ENCODE assay signal across 9 cellular contexts in the genomic region with DNA sequence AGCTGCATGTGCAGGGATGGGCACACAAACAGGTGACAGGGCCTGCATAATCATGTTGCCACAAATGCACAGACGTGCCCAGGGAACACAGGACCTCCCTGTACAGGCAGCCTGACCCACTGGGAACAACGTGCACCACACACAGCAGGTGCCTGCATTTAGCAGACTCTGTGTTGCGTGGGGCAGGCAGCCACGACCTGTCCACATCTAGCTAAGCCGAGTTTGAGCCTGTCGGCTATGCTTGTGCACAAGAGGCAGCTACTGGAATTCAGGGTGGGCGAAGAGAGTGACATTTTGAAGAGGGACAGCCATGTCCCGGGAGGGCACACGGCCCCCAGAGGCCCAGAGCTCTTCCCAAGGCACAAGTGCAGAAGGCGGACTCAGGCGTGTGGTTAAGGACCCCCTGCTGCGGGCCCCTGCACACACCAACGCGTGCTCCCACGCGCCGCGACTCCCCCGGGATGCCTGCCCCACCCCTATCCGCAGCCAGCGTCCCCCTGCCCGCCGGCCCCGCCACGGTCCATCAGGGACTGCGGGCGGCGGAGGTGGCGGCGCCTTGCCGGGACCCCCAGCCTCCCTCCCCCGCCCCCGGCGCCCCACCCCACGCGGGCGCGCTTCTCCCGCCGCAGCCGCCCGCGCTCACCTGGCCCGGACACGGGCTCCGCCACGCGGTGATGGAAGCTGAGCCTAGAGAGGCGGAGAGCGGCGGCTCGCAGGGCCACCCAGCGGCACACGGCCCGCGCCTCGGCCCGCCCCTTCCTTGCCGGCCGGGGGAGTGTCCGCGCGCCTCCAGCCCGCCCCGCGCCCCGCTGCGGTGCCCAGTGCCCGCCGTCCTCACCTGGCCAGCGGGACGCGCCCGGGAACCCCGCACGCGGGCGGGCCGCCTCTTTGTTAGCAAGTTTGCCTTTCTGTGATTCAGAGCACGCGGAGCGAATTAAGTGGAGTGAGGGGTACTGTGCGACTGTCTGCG.
DNase-seq lines count a peak whose midpoint lies in the region; ATAC-seq and TF ChIP-seq lines count a peak whose summit lies in the region.
"Had no signal": no experiment of that assay in that cellular context is flagged by ENCODE, and none has a peak within 500 bp of the region (broad histone marks: within the 10 kb centered on the region; RNA-seq: fewer than 3 reads in every experiment).

No MANE protein-coding gene starts in this region.

- peak; percentile 38 for DNase-seq in COR-L47 (lab: John Stamatoyannopoulos, UW)
- peak; percentile 21 for DNase-seq in NCI-H146 treated with DMSO at 0.1 percent for 48 hours (lab: John Stamatoyannopoulos, UW; ENCODE audit: unreplicated experiment)
- DNase-seq in neural crest cell (ENCODE audit: low read depth, low spot score) = no peak
- no peak for DNase-seq in stimulated activated CD8-positive, alpha-beta memory T cell treated with anti-CD3 and anti-CD28 coated beads, Interleukin-4, amount 100 ng/mL, for 48 hours
- DNase-seq in GF-D8 (lab: John Stamatoyannopoulos, UW) = no peak
- no peak for DNase-seq in activated effector memory CD4-positive, alpha-beta T cell treated with anti-CD3 and anti-CD28 coated beads, Interleukin-2, amount 50 U/mL, for 16 hours
- DNase-seq: naive B cell had no signal

- H3K36me3 Mint-ChIP-seq in neural crest cell (ENCODE audit: low read depth) = no peaks in the 10 kb centered on the region

- H3K27me3 Mint-ChIP-seq in neural crest cell (ENCODE audit: low read depth) = peaks cover 30% of the 10 kb centered on the region

- peak overlapping the region; percentile 71 for H3K4me3 Mint-ChIP-seq in neural crest cell

- ATAC-seq in esophagus mucosa = peak; percentile 84
- no peak for ATAC-seq in GM21390 (IDR thresholded peaks at IDR 0.05; ENCODE audit: unreplicated experiment)

- no peaks in the 10 kb centered on the region for H3K9me3 Mint-ChIP-seq in neural crest cell

- H3K4me1 Mint-ChIP-seq in neural crest cell = peaks cover 8% of the 10 kb centered on the region

- TF ChIP-seq CTCF in neural crest cell (conservative IDR thresholded peaks at IDR 0.05) = no peak

- H3K27ac Mint-ChIP-seq in neural crest cell (ENCODE audit: unreplicated experiment) = no peak overlapping the region

Comparison
In these comparisons a context has a peak if more than half of its experiments do, and no peak if none do; other contexts are left out.
1. DNase-seq: peak in COR-L47 (single experiment) and NCI-H146 treated with DMSO at 0.1 percent for 48 hours (single experiment); none in neural crest cell (single experiment), stimulated activated CD8-positive, alpha-beta memory T cell treated with anti-CD3 and anti-CD28 coated beads, Interleukin-4, amount 100 ng/mL, for 48 hours (single experiment), GF-D8 (single experiment) and activated effector memory CD4-positive, alpha-beta T cell treated with anti-CD3 and anti-CD28 coated beads, Interleukin-2, amount 50 U/mL, for 16 hours (single experiment).